1 cellular context compared by ENCODE assay signal in the genomic region with DNA sequence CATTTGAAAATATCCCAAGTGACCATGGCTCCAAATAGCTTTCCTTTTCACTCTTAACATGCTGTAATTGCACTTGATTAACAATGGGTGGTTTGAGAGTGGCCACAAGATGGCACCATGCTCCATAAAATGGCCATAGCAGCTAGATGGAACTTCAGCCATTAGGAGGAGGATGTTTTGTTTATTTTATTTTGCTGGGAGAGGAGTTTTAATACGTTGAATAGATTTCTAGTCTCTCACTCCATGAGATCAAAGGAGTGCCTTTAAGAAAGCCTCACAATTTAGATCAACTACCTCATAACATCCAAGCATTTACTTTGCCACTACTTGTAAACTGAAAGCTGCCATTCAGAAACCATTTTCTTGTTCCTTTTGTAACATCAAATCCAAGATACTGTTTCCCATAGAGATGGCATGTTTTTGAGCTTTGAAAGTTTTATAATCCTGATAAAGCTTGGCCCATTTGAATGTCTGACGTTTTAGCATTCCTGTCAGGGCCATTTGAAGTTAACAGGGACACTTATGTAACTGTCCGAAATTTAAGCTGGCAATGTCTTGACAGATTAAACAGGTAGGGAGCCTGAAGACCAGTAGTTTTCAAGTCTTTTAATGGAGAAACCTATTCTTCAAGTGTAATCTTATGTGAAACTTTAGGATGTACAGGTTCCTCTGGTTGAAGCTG.
TF ChIP-seq lines count a peak whose summit lies in the region.

No MANE protein-coding gene starts in this region.

TF ChIP-seq in HepG2, 621 proteins besides CTCF, POLR2A, EP300 and RAD21 (continues in another document):
- TF ChIP-seq, protein P1, sequence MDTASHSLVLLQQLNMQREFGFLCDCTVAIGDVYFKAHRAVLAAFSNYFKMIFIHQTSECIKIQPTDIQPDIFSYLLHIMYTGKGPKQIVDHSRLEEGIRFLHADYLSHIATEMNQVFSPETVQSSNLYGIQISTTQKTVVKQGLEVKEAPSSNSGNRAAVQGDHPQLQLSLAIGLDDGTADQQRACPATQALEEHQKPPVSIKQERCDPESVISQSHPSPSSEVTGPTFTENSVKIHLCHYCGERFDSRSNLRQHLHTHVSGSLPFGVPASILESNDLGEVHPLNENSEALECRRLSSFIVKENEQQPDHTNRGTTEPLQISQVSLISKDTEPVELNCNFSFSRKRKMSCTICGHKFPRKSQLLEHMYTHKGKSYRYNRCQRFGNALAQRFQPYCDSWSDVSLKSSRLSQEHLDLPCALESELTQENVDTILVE (CRISPR knock-in tag; IDR thresholded peaks at IDR 0.05), result peak; percentile 64; the same call in 1 of the 2 replicates
- no peak for TF ChIP-seq ZNF777 (CRISPR knock-in tag; IDR thresholded peaks at IDR 0.05)
- 0 out of 2 replicates have a peak, but pooled peaks have one; percentile 23 for TF ChIP-seq PAF1 (CRISPR knock-in tag; IDR thresholded peaks at IDR 0.05)
- peak; percentile 20; the same call in 1 of the 3 replicates for TF ChIP-seq MXI1 (IDR thresholded peaks at IDR 0.05; ENCODE audit: borderline replicate concordance, low read depth, low read length)
- TF ChIP-seq ZSCAN25 (CRISPR knock-in tag; IDR thresholded peaks at IDR 0.05), result no peak
- TF ChIP-seq ZNF557 (CRISPR knock-in tag; IDR thresholded peaks at IDR 0.05), result no peak
- peak; percentile 45; the same call in 1 of the 2 replicates for TF ChIP-seq GATAD1 (CRISPR knock-in tag; IDR thresholded peaks at IDR 0.05)
- TF ChIP-seq, protein P2, sequence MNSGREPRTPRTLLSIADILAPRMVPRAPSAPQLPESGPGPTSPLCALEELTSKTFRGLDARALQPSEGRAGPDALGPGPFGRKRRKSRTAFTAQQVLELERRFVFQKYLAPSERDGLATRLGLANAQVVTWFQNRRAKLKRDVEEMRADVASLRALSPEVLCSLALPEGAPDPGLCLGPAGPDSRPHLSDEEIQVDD (CRISPR knock-in tag; IDR thresholded peaks at IDR 0.05; ENCODE audit: borderline replicate concordance), result no peak
- TF ChIP-seq ZNF274 (CRISPR knock-in tag; IDR thresholded peaks at IDR 0.05), result no peak
- TF ChIP-seq, protein P3, sequence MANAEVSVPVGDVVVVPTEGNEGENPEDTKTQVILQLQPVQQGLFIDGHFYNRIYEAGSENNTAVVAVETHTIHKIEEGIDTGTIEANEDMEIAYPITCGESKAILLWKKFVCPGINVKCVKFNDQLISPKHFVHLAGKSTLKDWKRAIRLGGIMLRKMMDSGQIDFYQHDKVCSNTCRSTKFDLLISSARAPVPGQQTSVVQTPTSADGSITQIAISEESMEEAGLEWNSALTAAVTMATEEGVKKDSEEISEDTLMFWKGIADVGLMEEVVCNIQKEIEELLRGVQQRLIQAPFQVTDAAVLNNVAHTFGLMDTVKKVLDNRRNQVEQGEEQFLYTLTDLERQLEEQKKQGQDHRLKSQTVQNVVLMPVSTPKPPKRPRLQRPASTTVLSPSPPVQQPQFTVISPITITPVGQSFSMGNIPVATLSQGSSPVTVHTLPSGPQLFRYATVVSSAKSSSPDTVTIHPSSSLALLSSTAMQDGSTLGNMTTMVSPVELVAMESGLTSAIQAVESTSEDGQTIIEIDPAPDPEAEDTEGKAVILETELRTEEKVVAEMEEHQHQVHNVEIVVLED (CRISPR knock-in tag; IDR thresholded peaks at IDR 0.05; ENCODE audit: borderline replicate concordance), result no peak
- no peak for TF ChIP-seq HNF4G (IDR thresholded peaks at IDR 0.05; ENCODE audit: borderline replicate concordance, low read depth, low read length)
- no peak for TF ChIP-seq HNF4G (CRISPR knock-in tag; IDR thresholded peaks at IDR 0.05; ENCODE audit: borderline replicate concordance, low read depth)
- TF ChIP-seq YY1 (IDR thresholded peaks at IDR 0.05; ENCODE audit: insufficient read depth, insufficient replicate concordance, low read depth, low read length), result peak; percentile 35
- no peak for TF ChIP-seq ZNF44 (CRISPR knock-in tag; IDR thresholded peaks at IDR 0.05)
- peak; percentile 78 for TF ChIP-seq SMC3 (IDR thresholded peaks at IDR 0.05; ENCODE audit: low read length)
- no peak for TF ChIP-seq SALL1 (CRISPR knock-in tag; IDR thresholded peaks at IDR 0.05)
- TF ChIP-seq ARHGAP35 (CRISPR knock-in tag; IDR thresholded peaks at IDR 0.05; ENCODE audit: borderline replicate concordance), result no peak
- TF ChIP-seq, protein P4, sequence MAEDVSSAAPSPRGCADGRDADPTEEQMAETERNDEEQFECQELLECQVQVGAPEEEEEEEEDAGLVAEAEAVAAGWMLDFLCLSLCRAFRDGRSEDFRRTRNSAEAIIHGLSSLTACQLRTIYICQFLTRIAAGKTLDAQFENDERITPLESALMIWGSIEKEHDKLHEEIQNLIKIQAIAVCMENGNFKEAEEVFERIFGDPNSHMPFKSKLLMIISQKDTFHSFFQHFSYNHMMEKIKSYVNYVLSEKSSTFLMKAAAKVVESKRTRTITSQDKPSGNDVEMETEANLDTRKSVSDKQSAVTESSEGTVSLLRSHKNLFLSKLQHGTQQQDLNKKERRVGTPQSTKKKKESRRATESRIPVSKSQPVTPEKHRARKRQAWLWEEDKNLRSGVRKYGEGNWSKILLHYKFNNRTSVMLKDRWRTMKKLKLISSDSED (CRISPR knock-in tag; IDR thresholded peaks at IDR 0.05), result no peak
- no peak for TF ChIP-seq XRCC5 (optimal IDR thresholded peaks at IDR 0.05; ENCODE audit: low read length)
- no peak for TF ChIP-seq SNRNP70 (IDR thresholded peaks at IDR 0.05; ENCODE audit: low read depth, low read length)
- TF ChIP-seq, protein P5, sequence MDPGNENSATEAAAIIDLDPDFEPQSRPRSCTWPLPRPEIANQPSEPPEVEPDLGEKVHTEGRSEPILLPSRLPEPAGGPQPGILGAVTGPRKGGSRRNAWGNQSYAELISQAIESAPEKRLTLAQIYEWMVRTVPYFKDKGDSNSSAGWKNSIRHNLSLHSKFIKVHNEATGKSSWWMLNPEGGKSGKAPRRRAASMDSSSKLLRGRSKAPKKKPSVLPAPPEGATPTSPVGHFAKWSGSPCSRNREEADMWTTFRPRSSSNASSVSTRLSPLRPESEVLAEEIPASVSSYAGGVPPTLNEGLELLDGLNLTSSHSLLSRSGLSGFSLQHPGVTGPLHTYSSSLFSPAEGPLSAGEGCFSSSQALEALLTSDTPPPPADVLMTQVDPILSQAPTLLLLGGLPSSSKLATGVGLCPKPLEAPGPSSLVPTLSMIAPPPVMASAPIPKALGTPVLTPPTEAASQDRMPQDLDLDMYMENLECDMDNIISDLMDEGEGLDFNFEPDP (CRISPR knock-in tag; conservative IDR thresholded peaks at IDR 0.05), result no peak
- no peak for TF ChIP-seq MXD4 (CRISPR knock-in tag; IDR thresholded peaks at IDR 0.05)
- peak; percentile 45; the same call in 1 of the 2 replicates for TF ChIP-seq RBFOX2 (IDR thresholded peaks at IDR 0.05; ENCODE audit: low read depth, low read length)
- TF ChIP-seq NCOA2 (CRISPR knock-in tag; IDR thresholded peaks at IDR 0.05), result peak; percentile 7; the same call in 1 of the 2 replicates
- TF ChIP-seq POLR2G (IDR thresholded peaks at IDR 0.05; ENCODE audit: low read depth, low read length), result no peak; the same call in none of the 2 replicates
- TF ChIP-seq KAT2B (IDR thresholded peaks at IDR 0.05; ENCODE audit: borderline replicate concordance, low read depth, low read length), result no peak
- no peak for TF ChIP-seq MTA1 (CRISPR knock-in tag; IDR thresholded peaks at IDR 0.05; ENCODE audit: borderline replicate concordance)
- TF ChIP-seq, protein P6, sequence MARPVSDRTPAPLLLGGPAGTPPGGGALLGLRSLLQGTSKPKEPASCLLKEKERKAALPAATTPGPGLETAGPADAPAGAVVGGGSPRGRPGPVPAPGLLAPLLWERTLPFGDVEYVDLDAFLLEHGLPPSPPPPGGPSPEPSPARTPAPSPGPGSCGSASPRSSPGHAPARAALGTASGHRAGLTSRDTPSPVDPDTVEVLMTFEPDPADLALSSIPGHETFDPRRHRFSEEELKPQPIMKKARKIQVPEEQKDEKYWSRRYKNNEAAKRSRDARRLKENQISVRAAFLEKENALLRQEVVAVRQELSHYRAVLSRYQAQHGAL (CRISPR knock-in tag; IDR thresholded peaks at IDR 0.05; ENCODE audit: not compliant biosample characterization), result no peak
- no peak for TF ChIP-seq FLYWCH1 (CRISPR knock-in tag; IDR thresholded peaks at IDR 0.05)
- no peak for TF ChIP-seq SCMH1 (CRISPR knock-in tag; IDR thresholded peaks at IDR 0.05; ENCODE audit: borderline replicate concordance)
- TF ChIP-seq STAG1 (CRISPR knock-in tag; IDR thresholded peaks at IDR 0.05), result peak; percentile 83
- TF ChIP-seq, protein P7, sequence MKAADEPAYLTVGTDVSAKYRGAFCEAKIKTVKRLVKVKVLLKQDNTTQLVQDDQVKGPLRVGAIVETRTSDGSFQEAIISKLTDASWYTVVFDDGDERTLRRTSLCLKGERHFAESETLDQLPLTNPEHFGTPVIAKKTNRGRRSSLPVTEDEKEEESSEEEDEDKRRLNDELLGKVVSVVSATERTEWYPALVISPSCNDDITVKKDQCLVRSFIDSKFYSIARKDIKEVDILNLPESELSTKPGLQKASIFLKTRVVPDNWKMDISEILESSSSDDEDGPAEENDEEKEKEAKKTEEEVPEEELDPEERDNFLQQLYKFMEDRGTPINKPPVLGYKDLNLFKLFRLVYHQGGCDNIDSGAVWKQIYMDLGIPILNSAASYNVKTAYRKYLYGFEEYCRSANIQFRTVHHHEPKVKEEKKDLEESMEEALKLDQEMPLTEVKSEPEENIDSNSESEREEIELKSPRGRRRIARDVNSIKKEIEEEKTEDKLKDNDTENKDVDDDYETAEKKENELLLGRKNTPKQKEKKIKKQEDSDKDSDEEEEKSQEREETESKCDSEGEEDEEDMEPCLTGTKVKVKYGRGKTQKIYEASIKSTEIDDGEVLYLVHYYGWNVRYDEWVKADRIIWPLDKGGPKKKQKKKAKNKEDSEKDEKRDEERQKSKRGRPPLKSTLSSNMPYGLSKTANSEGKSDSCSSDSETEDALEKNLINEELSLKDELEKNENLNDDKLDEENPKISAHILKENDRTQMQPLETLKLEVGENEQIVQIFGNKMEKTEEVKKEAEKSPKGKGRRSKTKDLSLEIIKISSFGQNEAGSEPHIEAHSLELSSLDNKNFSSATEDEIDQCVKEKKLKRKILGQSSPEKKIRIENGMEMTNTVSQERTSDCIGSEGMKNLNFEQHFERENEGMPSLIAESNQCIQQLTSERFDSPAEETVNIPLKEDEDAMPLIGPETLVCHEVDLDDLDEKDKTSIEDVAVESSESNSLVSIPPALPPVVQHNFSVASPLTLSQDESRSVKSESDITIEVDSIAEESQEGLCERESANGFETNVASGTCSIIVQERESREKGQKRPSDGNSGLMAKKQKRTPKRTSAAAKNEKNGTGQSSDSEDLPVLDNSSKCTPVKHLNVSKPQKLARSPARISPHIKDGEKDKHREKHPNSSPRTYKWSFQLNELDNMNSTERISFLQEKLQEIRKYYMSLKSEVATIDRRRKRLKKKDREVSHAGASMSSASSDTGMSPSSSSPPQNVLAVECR (CRISPR knock-in tag; IDR thresholded peaks at IDR 0.05; ENCODE audit: borderline replicate concordance), result peak; percentile 15; the same call in 1 of the 2 replicates
- TF ChIP-seq CCDC6 (CRISPR knock-in tag; IDR thresholded peaks at IDR 0.05), result peak; percentile 21; the same call in 1 of the 2 replicates
- no peak for TF ChIP-seq TCF7 (IDR thresholded peaks at IDR 0.05; ENCODE audit: low read depth)
- TF ChIP-seq, protein P8, sequence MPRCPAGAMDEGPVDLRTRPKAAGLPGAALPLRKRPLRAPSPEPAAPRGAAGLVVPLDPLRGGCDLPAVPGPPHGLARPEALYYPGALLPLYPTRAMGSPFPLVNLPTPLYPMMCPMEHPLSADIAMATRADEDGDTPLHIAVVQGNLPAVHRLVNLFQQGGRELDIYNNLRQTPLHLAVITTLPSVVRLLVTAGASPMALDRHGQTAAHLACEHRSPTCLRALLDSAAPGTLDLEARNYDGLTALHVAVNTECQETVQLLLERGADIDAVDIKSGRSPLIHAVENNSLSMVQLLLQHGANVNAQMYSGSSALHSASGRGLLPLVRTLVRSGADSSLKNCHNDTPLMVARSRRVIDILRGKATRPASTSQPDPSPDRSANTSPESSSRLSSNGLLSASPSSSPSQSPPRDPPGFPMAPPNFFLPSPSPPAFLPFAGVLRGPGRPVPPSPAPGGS (CRISPR knock-in tag; IDR thresholded peaks at IDR 0.05), result no peak
- TF ChIP-seq SAP130 (CRISPR knock-in tag; IDR thresholded peaks at IDR 0.05; ENCODE audit: low read depth), result 0 out of 2 replicates have a peak, but pooled peaks have one; percentile 51
- TF ChIP-seq MIXL1 (CRISPR knock-in tag; IDR thresholded peaks at IDR 0.05), result peak; percentile 78
- TF ChIP-seq CHCHD3 (CRISPR knock-in tag; IDR thresholded peaks at IDR 0.05), result no peak
- 0 out of 2 replicates have a peak, but pooled peaks have one; percentile 16 for TF ChIP-seq PPARG (CRISPR knock-in tag; conservative IDR thresholded peaks at IDR 0.05)
- TF ChIP-seq, protein P9, sequence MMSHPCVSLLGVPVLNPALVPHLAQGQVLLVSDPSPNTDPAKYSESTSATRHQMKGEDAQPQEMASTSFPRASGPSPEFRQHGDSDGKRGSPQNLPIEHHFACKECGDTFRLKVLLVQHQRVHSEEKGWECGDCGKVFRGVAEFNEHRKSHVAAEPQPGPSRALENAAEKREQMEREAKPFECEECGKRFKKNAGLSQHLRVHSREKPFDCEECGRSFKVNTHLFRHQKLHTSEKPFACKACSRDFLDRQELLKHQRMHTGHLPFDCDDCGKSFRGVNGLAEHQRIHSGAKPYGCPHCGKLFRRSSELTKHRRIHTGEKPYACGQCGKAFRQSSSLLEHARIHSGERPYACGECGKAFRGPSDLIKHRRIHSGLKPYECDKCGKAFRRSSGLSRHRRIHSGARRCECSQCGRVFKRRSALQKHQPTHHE (CRISPR knock-in tag; IDR thresholded peaks at IDR 0.05; ENCODE audit: borderline replicate concordance), result no peak
- TF ChIP-seq ZNF678 (CRISPR knock-in tag; IDR thresholded peaks at IDR 0.05), result no peak
- TF ChIP-seq, protein P10, sequence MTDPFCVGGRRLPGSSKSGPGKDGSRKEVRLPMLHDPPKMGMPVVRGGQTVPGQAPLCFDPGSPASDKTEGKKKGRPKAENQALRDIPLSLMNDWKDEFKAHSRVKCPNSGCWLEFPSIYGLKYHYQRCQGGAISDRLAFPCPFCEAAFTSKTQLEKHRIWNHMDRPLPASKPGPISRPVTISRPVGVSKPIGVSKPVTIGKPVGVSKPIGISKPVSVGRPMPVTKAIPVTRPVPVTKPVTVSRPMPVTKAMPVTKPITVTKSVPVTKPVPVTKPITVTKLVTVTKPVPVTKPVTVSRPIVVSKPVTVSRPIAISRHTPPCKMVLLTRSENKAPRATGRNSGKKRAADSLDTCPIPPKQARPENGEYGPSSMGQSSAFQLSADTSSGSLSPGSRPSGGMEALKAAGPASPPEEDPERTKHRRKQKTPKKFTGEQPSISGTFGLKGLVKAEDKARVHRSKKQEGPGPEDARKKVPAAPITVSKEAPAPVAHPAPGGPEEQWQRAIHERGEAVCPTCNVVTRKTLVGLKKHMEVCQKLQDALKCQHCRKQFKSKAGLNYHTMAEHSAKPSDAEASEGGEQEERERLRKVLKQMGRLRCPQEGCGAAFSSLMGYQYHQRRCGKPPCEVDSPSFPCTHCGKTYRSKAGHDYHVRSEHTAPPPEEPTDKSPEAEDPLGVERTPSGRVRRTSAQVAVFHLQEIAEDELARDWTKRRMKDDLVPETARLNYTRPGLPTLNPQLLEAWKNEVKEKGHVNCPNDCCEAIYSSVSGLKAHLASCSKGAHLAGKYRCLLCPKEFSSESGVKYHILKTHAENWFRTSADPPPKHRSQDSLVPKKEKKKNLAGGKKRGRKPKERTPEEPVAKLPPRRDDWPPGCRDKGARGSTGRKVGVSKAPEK (CRISPR knock-in tag; IDR thresholded peaks at IDR 0.05; ENCODE audit: borderline replicate concordance), result no peak
- TF ChIP-seq YEATS4 (CRISPR knock-in tag; IDR thresholded peaks at IDR 0.05; ENCODE audit: borderline replicate concordance), result no peak
